In the genomic region with DNA sequence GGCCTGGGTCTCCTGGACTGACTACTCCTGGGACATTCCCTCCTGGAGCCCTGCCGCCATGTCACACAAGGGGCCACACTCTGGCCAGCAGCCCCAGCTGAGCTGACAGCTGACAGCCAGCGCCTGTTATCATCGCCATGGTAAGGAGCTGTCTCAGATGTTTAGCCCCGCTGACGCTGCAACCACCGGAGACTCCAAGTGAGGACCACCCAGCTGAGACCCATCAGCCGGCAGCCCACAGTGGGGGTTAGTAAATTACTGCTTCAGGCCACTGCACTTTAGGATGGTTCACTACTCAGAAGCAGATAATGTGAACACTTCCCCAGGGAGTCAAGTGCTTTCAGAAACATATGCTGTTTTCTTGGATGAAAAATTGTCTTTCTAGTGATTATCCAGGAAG, we compare ENCODE assay signal across 15 cellular contexts. TPM values are rescaled to one million over a fixed set of nuclear protein-coding genes. Genes with fewer than 3 reads are reported as not detected.
DNase-seq lines count a peak whose midpoint lies in the region; ATAC-seq and TF ChIP-seq lines count a peak whose summit lies in the region.
"Had no signal": no experiment of that assay in that cellular context is flagged by ENCODE, and none has a peak within 500 bp of the region (broad histone marks: within the 10 kb centered on the region; RNA-seq: fewer than 3 reads in every experiment).

No MANE protein-coding gene starts in this region.

- H3K27ac Mint-ChIP-seq in activated naive CD8-positive, alpha-beta T cell treated with anti-CD3 and anti-CD28 coated beads, Interleukin-2, amount 50 U/mL, for 24 hours, result no peak overlapping the region
- H3K27ac Mint-ChIP-seq: CD8-positive, alpha-beta T cell; immature natural killer cell had no signal

- POLR2A ChIA-PET in SK-N-SH (lab: Yijun Ruan, JAX), result interaction anchor here (3.0 kb wide), 1 partner anchor 16 kb away, joined by 11 read pairs; a partner anchor contains a TSS

- no peak for TF ChIP-seq POLR2A in upper lobe of left lung (IDR thresholded peaks at IDR 0.05)

- H2AFZ ChIP-seq in SK-N-SH (ENCODE audit: low read depth), result no peak overlapping the region

- H3K27me3 ChIP-seq in SK-N-SH (ENCODE audit: insufficient read depth) (no peaks in the 10 kb centered on the region), upper lobe of left lung (no peaks in the 10 kb centered on the region)

- peaks cover 7 to 24% of the 10 kb centered on the region in 2 experiments; a peak in 2 of 4 replicates for H3K4me1 ChIP-seq in SK-N-SH (ENCODE audit: control insufficient read depth in 1 of 2, insufficient read depth in 2 of 2, low read depth in 1 of 2, low read length in 1 of 2)
- H3K4me1 ChIP-seq in mesodermal cell (ENCODE audit: control insufficient read depth, insufficient read depth, low read length, poor library complexity, severe bottlenecking), result no peaks in the 10 kb centered on the region
- H3K4me1 ChIP-seq in upper lobe of left lung, result peaks cover 5 to 14% (median 11%) of the 10 kb centered on the region in 4 donors

- H3K79me2 ChIP-seq in SK-N-SH (ENCODE audit: insufficient read depth), result no peaks in the 10 kb centered on the region

- peaks cover 4% of the 10 kb centered on the region for H3K4me1 Mint-ChIP-seq in activated naive CD8-positive, alpha-beta T cell treated with anti-CD3 and anti-CD28 coated beads, Interleukin-2, amount 50 U/mL, for 24 hours
- H3K4me1 Mint-ChIP-seq: immature natural killer cell had no signal

- TF ChIP-seq CTCF in SK-N-SH (IDR thresholded peaks at IDR 0.05), result no peak
- TF ChIP-seq CTCF in upper lobe of left lung (IDR thresholded peaks at IDR 0.05), result no peak

- no peak overlapping the region for H3K4me3 Mint-ChIP-seq in activated naive CD8-positive, alpha-beta T cell treated with anti-CD3 and anti-CD28 coated beads, Interleukin-2, amount 50 U/mL, for 24 hours
- H3K4me3 Mint-ChIP-seq: CD8-positive, alpha-beta T cell; immature natural killer cell had no signal

- H3K9ac ChIP-seq in SK-N-SH, result peak overlapping the region; percentile 40; the same call in 1 of the 2 replicates

- no peak overlapping the region for H3K4me2 ChIP-seq in SK-N-SH

- H3K27me3 Mint-ChIP-seq in activated naive CD8-positive, alpha-beta T cell treated with anti-CD3 and anti-CD28 coated beads, Interleukin-2, amount 50 U/mL, for 24 hours, result no peaks in the 10 kb centered on the region

- H3K4me3 ChIP-seq in SK-N-SH (ENCODE audit: low read depth in 2 of 2, low read length in 1 of 2), result no peak overlapping the region
- no peak overlapping the region for H3K4me3 ChIP-seq in mesodermal cell (ENCODE audit: extremely low read depth, insufficient read depth, low read length, poor library complexity, severe bottlenecking)
- no peak overlapping the region for H3K4me3 ChIP-seq in upper lobe of left lung

- 92% methylated on average over 6 of the region's 7 CpGs for WGBS in SK-N-SH (ENCODE audit: low lambda C conversion rate)
- 78 to 92% methylated on average over 7 of the region's 7 CpGs for WGBS in mesodermal cell (ENCODE audit: insufficient coverage in 2 of 2), 2 experiments
- 79 to 84% methylated on average over 3 to 7 of the region's 7 CpGs for WGBS in upper lobe of left lung, 2 donors

- H3K9me3 ChIP-seq in SK-N-SH (no peaks in the 10 kb centered on the region), mesodermal cell (ENCODE audit: control insufficient read depth, low read length) (no peaks in the 10 kb centered on the region), upper lobe of left lung (no peaks in the 10 kb centered on the region)

- CTCF ChIA-PET in SK-N-SH (lab: Yijun Ruan, JAX), result interaction anchor here (0.8 to 6.1 kb wide), 24 partner anchors 8 to 355 kb away, joined by 3 to 114 read pairs (median 4); a partner anchor contains a TSS

- H3F3A ChIP-seq in SK-N-SH (replicated peaks; ENCODE audit: insufficient read depth), result peaks cover 35% of the 10 kb centered on the region

- DNase-seq in SK-N-SH (peak; percentile 37), epithelial cell of prostate (ENCODE audit: low read depth, low spot score) (no peak), upper lobe of left lung (no peak), NCI-H510A treated with DMSO at 0.1 percent for 48 hours (lab: John Stamatoyannopoulos, UW) (no peak)
- no peak for DNase-seq in activated effector memory CD4-positive, alpha-beta T cell treated with Interleukin-2 at 50 U/mL for 16 hours
- no peak for DNase-seq in activated naive CD8-positive, alpha-beta T cell treated with anti-CD3 and anti-CD28 coated beads, Interleukin-2, amount 50 U/mL, for 24 hours
- DNase-seq: activated T-cell treated with anti-CD3 and anti-CD28 coated beads for 4 hours; CD8-positive, alpha-beta T cell; immature natural killer cell; NCI-H345; stimulated activated naive CD4-positive, alpha-beta T cell had no signal

- no peak for TF ChIP-seq EP300 in SK-N-SH (IDR thresholded peaks at IDR 0.05; ENCODE audit: borderline replicate concordance in 1 of 2, low read depth in 1 of 2, low read length in 1 of 2)
- TF ChIP-seq EP300 in upper lobe of left lung (IDR thresholded peaks at IDR 0.05), result no peak

- no peak for ATAC-seq in SK-N-SH treated with all-trans-retinoic acid at 6 μM for 48 hours
- no peak for ATAC-seq in upper lobe of left lung (ENCODE audit: low FRiP score in 2 of 2)
- ATAC-seq in activated naive CD8-positive, alpha-beta T cell treated with anti-CD3 and anti-CD28 coated beads, Interleukin-2, amount 50 U/mL, for 24 hours, result no peak
- ATAC-seq: activated CD4-positive, CD25-positive, alpha-beta regulatory T cell treated with anti-CD3 and anti-CD28 coated beads, Interleukin-2, amount 50 U/mL, for 24 hours; CD8-positive, alpha-beta T cell had no signal

- H3K36me3 ChIP-seq in SK-N-SH (replicated peaks in 1 of 2; ENCODE audit: control insufficient read depth in 1 of 2, insufficient read depth in 2 of 2, low read length in 1 of 2), result no peaks in the 10 kb centered on the region
- H3K36me3 ChIP-seq in mesodermal cell (ENCODE audit: control insufficient read depth, insufficient read depth, low read length), result no peaks in the 10 kb centered on the region
- H3K36me3 ChIP-seq in upper lobe of left lung, result no peaks in the 10 kb centered on the region

- no peaks in the 10 kb centered on the region for H4K20me1 ChIP-seq in SK-N-SH (ENCODE audit: insufficient read depth)

- no peaks in the 10 kb centered on the region for H3K36me3 Mint-ChIP-seq in activated naive CD8-positive, alpha-beta T cell treated with anti-CD3 and anti-CD28 coated beads, Interleukin-2, amount 50 U/mL, for 24 hours (ENCODE audit: low read depth)
- H3K36me3 Mint-ChIP-seq: CD8-positive, alpha-beta T cell; immature natural killer cell had no signal

- TF ChIP-seq RAD21 in SK-N-SH (IDR thresholded peaks at IDR 0.05; ENCODE audit: low read length), result no peak

- H3K27ac ChIP-seq in SK-N-SH (ENCODE audit: low read depth in 2 of 2, low read length in 1 of 2) (peak overlapping the region in 1 of 2 experiments; percentile 87; a peak in 2 of 4 replicates), epithelial cell of prostate (peak overlapping the region; percentile 90), mesodermal cell (ENCODE audit: low read depth, low read length, severe bottlenecking) (peak overlapping the region; percentile 5), upper lobe of left lung (peak overlapping the region in 3 of 4 donors; percentile 21 to 65 (median 21))
- H3K27ac ChIP-seq: 22Rv1 had no signal

- no peaks in the 10 kb centered on the region for H3K9me2 ChIP-seq in SK-N-SH

- H3K9me3 Mint-ChIP-seq in activated naive CD8-positive, alpha-beta T cell treated with anti-CD3 and anti-CD28 coated beads, Interleukin-2, amount 50 U/mL, for 24 hours, result no peaks in the 10 kb centered on the region
- H3K9me3 Mint-ChIP-seq: CD8-positive, alpha-beta T cell; immature natural killer cell had no signal

TF ChIP-seq in SK-N-SH, 30 proteins besides CTCF, POLR2A, EP300 and RAD21:
- TF ChIP-seq FOSL2 (IDR thresholded peaks at IDR 0.05; ENCODE audit: borderline replicate concordance, low read depth) (no peak), YY1 (IDR thresholded peaks at IDR 0.05; ENCODE audit: low read depth) (no peak), GATA2 (CRISPR knock-in tag; IDR thresholded peaks at IDR 0.05) (no peak)
TF ChIP-seq in SK-N-SH: peak in this region for 0.

TF ChIP-seq in SK-N-SH treated with all-trans-retinoic acid at 6 μM for 48 hours, 23 proteins besides CTCF, POLR2A, EP300 and RAD21 (continues in another document):
- TF ChIP-seq TCF4 (CRISPR knock-in tag; IDR thresholded peaks at IDR 0.05; ENCODE audit: borderline replicate concordance) (no peak), TOX (CRISPR knock-in tag; IDR thresholded peaks at IDR 0.05; ENCODE audit: borderline replicate concordance) (no peak), ZC3H10 (CRISPR knock-in tag; IDR thresholded peaks at IDR 0.05) (no peak), ARNTL (CRISPR knock-in tag; IDR thresholded peaks at IDR 0.05; ENCODE audit: borderline replicate concordance, low read depth) (no peak), ZNF8 (CRISPR knock-in tag; IDR thresholded peaks at IDR 0.05) (no peak), ZNF70 (CRISPR knock-in tag; IDR thresholded peaks at IDR 0.05) (no peak), RARB (CRISPR knock-in tag; IDR thresholded peaks at IDR 0.05) (no peak), SNAI2 (CRISPR knock-in tag; IDR thresholded peaks at IDR 0.05) (no peak)
- TF ChIP-seq, protein P1, sequence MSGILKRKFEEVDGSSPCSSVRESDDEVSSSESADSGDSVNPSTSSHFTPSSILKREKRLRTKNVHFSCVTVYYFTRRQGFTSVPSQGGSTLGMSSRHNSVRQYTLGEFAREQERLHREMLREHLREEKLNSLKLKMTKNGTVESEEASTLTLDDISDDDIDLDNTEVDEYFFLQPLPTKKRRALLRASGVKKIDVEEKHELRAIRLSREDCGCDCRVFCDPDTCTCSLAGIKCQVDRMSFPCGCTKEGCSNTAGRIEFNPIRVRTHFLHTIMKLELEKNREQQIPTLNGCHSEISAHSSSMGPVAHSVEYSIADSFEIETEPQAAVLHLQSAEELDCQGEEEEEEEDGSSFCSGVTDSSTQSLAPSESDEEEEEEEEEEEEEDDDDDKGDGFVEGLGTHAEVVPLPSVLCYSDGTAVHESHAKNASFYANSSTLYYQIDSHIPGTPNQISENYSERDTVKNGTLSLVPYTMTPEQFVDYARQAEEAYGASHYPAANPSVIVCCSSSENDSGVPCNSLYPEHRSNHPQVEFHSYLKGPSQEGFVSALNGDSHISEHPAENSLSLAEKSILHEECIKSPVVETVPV (CRISPR knock-in tag; IDR thresholded peaks at IDR 0.05), result no peak

RNA-seq across cellular contexts. Expression of a gene that starts 14.6 kb away (rescaled TPM):
- 7.7 and 12.3 TPM in 2 replicates for polyA plus RNA-seq in SK-N-SH (2012; rRNA removed)
- 3.4 and 5.6 TPM in 2 replicates for polyA plus RNA-seq in SK-N-SH (2012; cell fraction: cytosol; rRNA removed)
- polyA plus RNA-seq in SK-N-SH (2012; cell fraction: nucleus; rRNA removed), result 43.8 and 66.0 TPM in 2 replicates
- 24.3 TPM for polyA plus RNA-seq in mesodermal cell (2013, experiment 1 of 2)
- 18.5 TPM for polyA plus RNA-seq in mesodermal cell (2013, experiment 2 of 2)
- total RNA-seq in upper lobe of left lung, result 10 to 100 TPM in 3 of 6 donors, 1 to 10 TPM in 3; 5.5 to 16.6 (median 9.5) TPM

RNA-seq across cellular contexts. Expression of a gene that starts 16.1 kb away (rescaled TPM):
- polyA plus RNA-seq in SK-N-SH (2012; rRNA removed), result 118 and 125 TPM in 2 replicates
- polyA plus RNA-seq in SK-N-SH (2012; cell fraction: cytosol; rRNA removed), result 105 and 114 TPM in 2 replicates
- 216 and 280 TPM in 2 replicates for polyA plus RNA-seq in SK-N-SH (2012; cell fraction: nucleus; rRNA removed)
- 65.4 TPM for polyA plus RNA-seq in mesodermal cell (2013, experiment 1 of 2)
- 62.5 TPM for polyA plus RNA-seq in mesodermal cell (2013, experiment 2 of 2)
- 100 to 1,000 TPM in 1 of 6 donors, 10 to 100 TPM in 5; 37.3 to 172 (median 59.2) TPM for total RNA-seq in upper lobe of left lung
